ENCODE assay signal across 8 cellular contexts in the genomic region with DNA sequence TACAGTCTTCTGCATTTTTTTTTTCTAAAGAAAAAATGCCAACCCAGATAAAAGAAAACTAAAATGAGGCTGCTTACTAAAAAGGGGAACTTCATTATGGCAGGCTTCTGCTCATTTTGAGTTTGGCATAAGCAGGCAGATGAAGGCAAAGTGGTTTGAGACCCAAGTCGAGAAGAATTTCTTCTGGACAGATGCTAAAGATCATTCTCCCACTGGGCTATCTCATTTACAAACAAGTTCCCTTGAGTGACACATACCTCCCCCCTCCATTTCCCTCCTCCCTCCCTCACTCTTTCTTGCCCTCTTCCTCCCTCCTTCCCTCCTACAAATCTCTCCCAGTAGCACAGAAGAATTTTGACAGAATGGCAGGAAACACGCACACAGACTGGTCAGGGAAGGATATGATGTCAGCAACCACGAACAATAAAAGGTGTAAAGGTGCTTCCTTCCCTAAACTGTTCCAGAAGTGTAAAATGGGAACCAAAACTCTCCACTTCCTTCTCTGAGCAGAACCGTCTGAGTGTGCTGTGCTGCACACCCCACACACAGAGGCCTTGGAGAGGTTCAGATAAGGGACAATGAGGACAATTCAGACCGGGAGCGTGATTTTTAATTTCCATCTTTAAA. TPM values are rescaled to one million over a fixed set of nuclear protein-coding genes. Genes with fewer than 3 reads are reported as not detected.
DNase-seq lines count a peak whose midpoint lies in the region; ATAC-seq, FAIRE-seq and TF ChIP-seq lines count a peak whose summit lies in the region.

No MANE protein-coding gene starts in this region.

- 72% methylated on average over 6 of the region's 6 CpGs for WGBS in SK-N-SH (ENCODE audit: low lambda C conversion rate)

- H3K9me3 Mint-ChIP-seq in osteocyte (ENCODE audit: unreplicated experiment), result no peaks in the 10 kb centered on the region

- peaks cover 7% of the 10 kb centered on the region for H3F3A ChIP-seq in SK-N-SH (replicated peaks; ENCODE audit: insufficient read depth)

- H2AFZ ChIP-seq in SK-N-SH (ENCODE audit: low read depth), result peak overlapping the region; percentile 89
- H2AFZ ChIP-seq in fibroblast of lung (ENCODE audit: low read length), result peak overlapping the region; percentile 0

- CTCF ChIA-PET in SK-N-SH (lab: Yijun Ruan, JAX), result no interaction called here

- H3K4me2 ChIP-seq in SK-N-SH, result 0 out of 2 replicates have a peak overlapping the region, but pooled peaks have one; percentile 39
- peak overlapping the region; percentile 64 for H3K4me2 ChIP-seq in fibroblast of lung (ENCODE audit: extremely low read depth, insufficient read depth, low read length)

- H3K36me3 Mint-ChIP-seq in osteocyte (ENCODE audit: unreplicated experiment), result no peaks in the 10 kb centered on the region

- H4K20me1 ChIP-seq in SK-N-SH (ENCODE audit: insufficient read depth) (no peaks in the 10 kb centered on the region), fibroblast of lung (ENCODE audit: control insufficient read depth, extremely low read depth, insufficient read depth, low read length) (no peaks in the 10 kb centered on the region)

- TF ChIP-seq CTCF in AG10803 (conservative IDR thresholded peaks at IDR 0.05; ENCODE audit: low read length) (no peak), SK-N-SH (IDR thresholded peaks at IDR 0.05) (no peak), fibroblast of lung (conservative IDR thresholded peaks at IDR 0.05 in 1 of 2, IDR thresholded peaks at IDR 0.05 in 1 of 2; ENCODE audit: low read depth in 1 of 2, low read length in 2 of 2) (no peak), osteocyte (IDR thresholded peaks at IDR 0.05) (no peak)

- H3K9ac ChIP-seq in SK-N-SH, result no peak overlapping the region
- no peak overlapping the region for H3K9ac ChIP-seq in fibroblast of lung (ENCODE audit: insufficient read depth, low read length)

- ATAC-seq in HG03139 (IDR thresholded peaks at IDR 0.05; ENCODE audit: unreplicated experiment), result peak; percentile 55

- no peaks in the 10 kb centered on the region for H3K79me2 ChIP-seq in SK-N-SH (ENCODE audit: insufficient read depth)
- no peaks in the 10 kb centered on the region for H3K79me2 ChIP-seq in fibroblast of lung (ENCODE audit: control insufficient read depth, insufficient read depth, low read length)

- POLR2A ChIA-PET in SK-N-SH (lab: Yijun Ruan, JAX), result interaction anchor here (0.6 kb wide), 1 partner anchor 744 kb away, joined by 3 read pairs; no protein-coding TSS in a partner anchor

- H3K4me3 Mint-ChIP-seq in osteocyte (ENCODE audit: unreplicated experiment), result no peak overlapping the region

- no peaks in the 10 kb centered on the region for H3K9me3 ChIP-seq in SK-N-SH
- no peaks in the 10 kb centered on the region for H3K9me3 ChIP-seq in fibroblast of lung (ENCODE audit: control insufficient read depth, insufficient read depth, low read depth, low read length)

- H3K4me3 ChIP-seq in AG10803 (ENCODE audit: low read length) (peak overlapping the region; percentile 7; the same call in 1 of the 2 replicates), SK-N-SH (ENCODE audit: low read depth in 2 of 2, low read length in 1 of 2) (no peak overlapping the region), fibroblast of lung (replicated peaks in 1 of 4; ENCODE audit: control extremely low read depth in 1 of 4, insufficient read depth in 1 of 4, low read depth in 3 of 4, low read length in 4 of 4) (no peak overlapping the region)

- H3K27me3 ChIP-seq in SK-N-SH (ENCODE audit: insufficient read depth), result no peaks in the 10 kb centered on the region
- H3K27me3 ChIP-seq in fibroblast of lung (ENCODE audit: control insufficient read depth, insufficient read depth, low read length), result no peaks in the 10 kb centered on the region

- H3K9me2 ChIP-seq in SK-N-SH, result peaks cover 5% of the 10 kb centered on the region; the same call in 1 of the 2 replicates

- H3K36me3 ChIP-seq in SK-N-SH (replicated peaks in 1 of 2; ENCODE audit: control insufficient read depth in 1 of 2, insufficient read depth in 2 of 2, low read length in 1 of 2), result no peaks in the 10 kb centered on the region
- no peaks in the 10 kb centered on the region for H3K36me3 ChIP-seq in fibroblast of lung (ENCODE audit: control insufficient read depth, insufficient read depth, low read length)

- H3K27ac ChIP-seq in SK-N-SH (ENCODE audit: low read depth in 2 of 2, low read length in 1 of 2) (peak overlapping the region; percentile 9 to 48; a peak in 2 of 4 replicates), fibroblast of lung (ENCODE audit: insufficient read depth, low read length) (peak overlapping the region; percentile 77)

- peaks cover 39% of the 10 kb centered on the region for H3K4me1 Mint-ChIP-seq in osteocyte (ENCODE audit: unreplicated experiment)

- no peaks in the 10 kb centered on the region for H3K27me3 Mint-ChIP-seq in osteocyte (ENCODE audit: unreplicated experiment)

- H3K4me1 ChIP-seq in SK-N-SH (ENCODE audit: control insufficient read depth in 1 of 2, insufficient read depth in 2 of 2, low read depth in 1 of 2, low read length in 1 of 2) (peaks cover 5 to 17% of the 10 kb centered on the region in 2 experiments), fibroblast of lung (ENCODE audit: control insufficient read depth, extremely low read depth, insufficient read depth, low read length) (peaks cover 8% of the 10 kb centered on the region)

- TF ChIP-seq RAD21 in SK-N-SH (IDR thresholded peaks at IDR 0.05; ENCODE audit: low read length), result no peak

- no peak for TF ChIP-seq EP300 in SK-N-SH (IDR thresholded peaks at IDR 0.05; ENCODE audit: borderline replicate concordance in 1 of 2, low read depth in 1 of 2, low read length in 1 of 2)

- FAIRE-seq in GM19239 (lab: Jason Lieb, UNC), result peak; percentile 99

- peak; percentile 56 for DNase-seq in AG10803 (ENCODE audit: low read depth)
- no peak for DNase-seq in GM19239 (ENCODE audit: insufficient read length, low spot score)
- DNase-seq in SK-N-SH, result no peak
- DNase-seq in fibroblast of lung (ENCODE audit: low read depth in 2 of 2), result peak; percentile 69 to 78
- DNase-seq in osteocyte (ENCODE audit: extremely low spot score, unreplicated experiment), result no peak
- DNase-seq in D341Med (ENCODE audit: low spot score), result no peak
- no peak for DNase-seq in effector CD8-positive, alpha-beta T cell (lab: John Stamatoyannopoulos, UW)

- H3K27ac Mint-ChIP-seq in osteocyte (ENCODE audit: unreplicated experiment), result peak overlapping the region; percentile 12

TF ChIP-seq in SK-N-SH, 30 proteins besides CTCF, POLR2A, EP300 and RAD21:
- TF ChIP-seq, protein P1, sequence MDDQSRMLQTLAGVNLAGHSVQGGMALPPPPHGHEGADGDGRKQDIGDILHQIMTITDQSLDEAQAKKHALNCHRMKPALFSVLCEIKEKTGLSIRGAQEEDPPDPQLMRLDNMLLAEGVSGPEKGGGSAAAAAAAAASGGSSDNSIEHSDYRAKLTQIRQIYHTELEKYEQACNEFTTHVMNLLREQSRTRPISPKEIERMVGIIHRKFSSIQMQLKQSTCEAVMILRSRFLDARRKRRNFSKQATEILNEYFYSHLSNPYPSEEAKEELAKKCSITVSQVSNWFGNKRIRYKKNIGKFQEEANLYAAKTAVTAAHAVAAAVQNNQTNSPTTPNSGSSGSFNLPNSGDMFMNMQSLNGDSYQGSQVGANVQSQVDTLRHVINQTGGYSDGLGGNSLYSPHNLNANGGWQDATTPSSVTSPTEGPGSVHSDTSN (IDR thresholded peaks at IDR 0.05), result peak; percentile 60
- no peak for TF ChIP-seq FOXJ3 (CRISPR knock-in tag; IDR thresholded peaks at IDR 0.05)
TF ChIP-seq in SK-N-SH: peak in this region for 1.

RNA-seq across cellular contexts. Expression of gene MEF2C, which starts 55.9 kb away (rescaled TPM):
- polyA plus RNA-seq in SK-N-SH (2012; rRNA removed) (0.93 and 1.2 TPM in 2 replicates), fibroblast of lung (9.3 and 15.7 TPM in 2 replicates)
- polyA plus RNA-seq in SK-N-SH (2012; cell fraction: cytosol; rRNA removed), result 1.4 and 1.6 TPM in 2 replicates
- 1.0 and 1.2 TPM in 2 replicates for polyA plus RNA-seq in SK-N-SH (2012; cell fraction: nucleus; rRNA removed)
- total RNA-seq in fibroblast of lung (5.4 and 12.2 TPM in 2 replicates), osteocyte (9.4 and 9.9 TPM in 2 replicates)
- polyA plus RNA-seq in fibroblast of lung (2012), result 6.6 and 13.1 TPM in 2 replicates
- 34.8 and 73.7 TPM in 2 replicates for polyA minus RNA-seq in fibroblast of lung (ENCODE audit: low replicate concordance)

Comparison
In these comparisons a context has a peak if more than half of its experiments do, and no peak if none do; other contexts are left out.
1. DNase-seq: peak in AG10803 (single experiment) and fibroblast of lung (2 of 2); none in GM19239 (single experiment), SK-N-SH (single experiment), osteocyte (single experiment), D341Med (single experiment) and effector CD8-positive, alpha-beta T cell (single experiment).